ENCODE assay signal across 16 cellular contexts in the genomic region with DNA sequence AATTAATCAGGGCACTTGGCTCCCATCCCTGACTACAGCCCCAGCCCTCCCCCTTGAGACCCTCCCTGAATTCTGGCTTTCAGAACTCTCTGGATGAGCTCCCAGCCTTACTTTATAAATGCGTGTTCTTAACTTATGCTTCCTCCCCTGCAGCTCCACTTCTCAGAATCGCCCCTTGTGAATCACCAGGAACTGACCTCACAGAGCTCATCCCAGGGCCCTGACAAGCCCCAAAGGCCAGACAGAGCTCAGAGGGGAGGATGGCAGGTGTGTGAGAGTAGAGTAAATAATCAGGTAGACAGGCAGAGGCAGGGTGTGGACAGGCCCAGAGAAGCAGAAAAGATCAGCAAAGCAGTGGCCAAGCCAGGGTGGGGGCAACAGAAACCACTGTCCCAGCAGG.
DNase-seq lines count a peak whose midpoint lies in the region; ATAC-seq and TF ChIP-seq lines count a peak whose summit lies in the region.
"Had no signal": no experiment of that assay in that cellular context is flagged by ENCODE, and none has a peak within 500 bp of the region (broad histone marks: within the 10 kb centered on the region; RNA-seq: fewer than 3 reads in every experiment).

No MANE protein-coding gene starts in this region.

- 82% methylated on average over 2 of the region's 2 CpGs; no CpG with 5 or more reads in 1 of the 2 donors for WGBS in transverse colon (ENCODE audit: low coverage in 1 of 2), 2 donors

- no peak for DNase-seq in activated T-cell treated with anti-CD3 and anti-CD28 coated beads, Interleukin-2, amount 50 U/mL, for 24 hours
- DNase-seq in activated T-cell treated with anti-CD3 and anti-CD28 coated beads, Interleukin-2, amount 50 U/mL, for 48 hours: no peak
- DNase-seq in NB4 (ENCODE audit: low read depth): peak; percentile 50
- no peak for DNase-seq in effector memory CD8-positive, alpha-beta T cell
- no peak for DNase-seq in gastrocnemius medialis
- no peak for DNase-seq in transverse colon
- no peak for DNase-seq in activated gamma-delta T cell treated with Interleukin-2 at 50 U/mL for 16 hours
- DNase-seq in D341Med (ENCODE audit: low spot score): no peak
- DNase-seq: activated CD4-positive, alpha-beta T cell treated with anti-CD3 and anti-CD28 coated beads for 4 hours; activated effector memory CD4-positive, alpha-beta T cell treated with Interleukin-2 at 50 U/mL for 16 hours; body of pancreas; DMS79 treated with DMSO at 0.1 percent for 48 hours; foreskin fibroblast; GM23248; stimulated activated CD4-positive, alpha-beta T cell treated with anti-CD3 and anti-CD28 coated beads, Interleukin-4, amount 100 ng/mL, for 4 hours had no signal

- H3K36me3 Mint-ChIP-seq in activated T-cell treated with anti-CD3 and anti-CD28 coated beads, Interleukin-2, amount 50 U/mL, for 24 hours (ENCODE audit: low read depth): peaks cover 37% of the 10 kb centered on the region
- H3K36me3 Mint-ChIP-seq in effector memory CD8-positive, alpha-beta T cell (ENCODE audit: insufficient read depth): peaks cover 15% of the 10 kb centered on the region

- no peak for TF ChIP-seq POLR2A in NB4 (IDR thresholded peaks at IDR 0.05; ENCODE audit: extremely low read depth, insufficient read length)
- TF ChIP-seq POLR2A in gastrocnemius medialis (IDR thresholded peaks at IDR 0.05): no peak
- TF ChIP-seq POLR2A in transverse colon (IDR thresholded peaks at IDR 0.05): no peak

- H3K27me3 Mint-ChIP-seq in activated T-cell treated with anti-CD3 and anti-CD28 coated beads, Interleukin-2, amount 50 U/mL, for 24 hours: no peaks in the 10 kb centered on the region
- no peaks in the 10 kb centered on the region for H3K27me3 Mint-ChIP-seq in effector memory CD8-positive, alpha-beta T cell
- H3K27me3 Mint-ChIP-seq: memory B cell had no signal

- peak overlapping the region; percentile 66 for H3K27ac Mint-ChIP-seq in activated T-cell treated with anti-CD3 and anti-CD28 coated beads, Interleukin-2, amount 50 U/mL, for 24 hours
- peak overlapping the region; percentile 54 to 62 for H3K27ac Mint-ChIP-seq in effector memory CD8-positive, alpha-beta T cell
- H3K27ac Mint-ChIP-seq: memory B cell had no signal

- no peaks in the 10 kb centered on the region for H3K9me3 Mint-ChIP-seq in activated T-cell treated with anti-CD3 and anti-CD28 coated beads, Interleukin-2, amount 50 U/mL, for 24 hours
- H3K9me3 Mint-ChIP-seq in effector memory CD8-positive, alpha-beta T cell: no peaks in the 10 kb centered on the region
- H3K9me3 Mint-ChIP-seq: memory B cell had no signal

- in situ Hi-C loops in gastrocnemius medialis (cut with MboI; ENCODE audit: low sequenced_read_pairs in 4 of 4): no loop called here
- in situ Hi-C loops in transverse colon (cut with MboI; ENCODE audit: low pct_ligation_motif_present in 1 of 4, low pct_unique_long_range_greater_than_20kb in 1 of 4, low sequenced_read_pairs in 3 of 4): no loop called here

- TF ChIP-seq EP300 in transverse colon (IDR thresholded peaks at IDR 0.05; ENCODE audit: low read depth): no peak

- no peaks in the 10 kb centered on the region for H3K36me3 ChIP-seq in gastrocnemius medialis
- no peaks in the 10 kb centered on the region for H3K36me3 ChIP-seq in transverse colon

- TF ChIP-seq CTCF in NB4 (IDR thresholded peaks at IDR 0.05; ENCODE audit: low read depth, low read length) (no peak), gastrocnemius medialis (IDR thresholded peaks at IDR 0.05 in 4 of 5, conservative IDR thresholded peaks at IDR 0.05 in 1 of 5) (no peak), transverse colon (IDR thresholded peaks at IDR 0.05) (no peak)

- H3K27me3 ChIP-seq in gastrocnemius medialis (no peaks in the 10 kb centered on the region), transverse colon (no peaks in the 10 kb centered on the region)
- H3K27me3 ChIP-seq: body of pancreas had no signal

- H3K27ac ChIP-seq in gastrocnemius medialis: peak overlapping the region in 3 of 4 donors; percentile 18 to 27 (median 25)
- H3K27ac ChIP-seq in transverse colon: no peak overlapping the region
- H3K27ac ChIP-seq: body of pancreas, GM23248 had no signal

- H3K4me3 ChIP-seq in NB4 (ENCODE audit: low read depth, low read length) (no peak overlapping the region), gastrocnemius medialis (no peak overlapping the region), transverse colon (no peak overlapping the region)
- H3K4me3 ChIP-seq: body of pancreas, GM23248 had no signal

- H3K9me3 ChIP-seq in gastrocnemius medialis (no peaks in the 10 kb centered on the region), transverse colon (no peaks in the 10 kb centered on the region)
- H3K9me3 ChIP-seq: body of pancreas had no signal

- H3K4me1 Mint-ChIP-seq in activated T-cell treated with anti-CD3 and anti-CD28 coated beads, Interleukin-2, amount 50 U/mL, for 24 hours (ENCODE audit: low read depth): peaks cover 19% of the 10 kb centered on the region
- H3K4me1 Mint-ChIP-seq in effector memory CD8-positive, alpha-beta T cell (ENCODE audit: low read depth in 2 of 2): peaks cover 28 to 29% of the 10 kb centered on the region in 2 donors

- H3K4me3 Mint-ChIP-seq in activated T-cell treated with anti-CD3 and anti-CD28 coated beads, Interleukin-2, amount 50 U/mL, for 24 hours: no peak overlapping the region
- H3K4me3 Mint-ChIP-seq in effector memory CD8-positive, alpha-beta T cell: no peak overlapping the region
- H3K4me3 Mint-ChIP-seq: memory B cell had no signal

- H3K4me1 ChIP-seq in gastrocnemius medialis (peaks cover 10 to 22% of the 10 kb centered on the region in 2 donors), transverse colon (peaks cover 0 to 5% (median 2%) of the 10 kb centered on the region in 4 donors)
- H3K4me1 ChIP-seq: body of pancreas had no signal

- no peak for ATAC-seq in effector memory CD8-positive, alpha-beta T cell (replicated peaks)
- ATAC-seq in gastrocnemius medialis: no peak
- ATAC-seq: body of pancreas had no signal

- intact Hi-C loops in gastrocnemius medialis (cut with DNase I; ENCODE audit: low total_unique reads): no loop called here
- intact Hi-C loops in transverse colon (cut with DNase I; ENCODE audit: low total_unique reads): no loop called here

Comparison
In these comparisons a context has a peak if more than half of its experiments do, and no peak if none do; other contexts are left out.
1. H3K27ac ChIP-seq: peak in gastrocnemius medialis (3 of 4); none in transverse colon (0 of 4).